Comparison of ENCODE assay signal across 18 cellular contexts in the genomic region with DNA sequence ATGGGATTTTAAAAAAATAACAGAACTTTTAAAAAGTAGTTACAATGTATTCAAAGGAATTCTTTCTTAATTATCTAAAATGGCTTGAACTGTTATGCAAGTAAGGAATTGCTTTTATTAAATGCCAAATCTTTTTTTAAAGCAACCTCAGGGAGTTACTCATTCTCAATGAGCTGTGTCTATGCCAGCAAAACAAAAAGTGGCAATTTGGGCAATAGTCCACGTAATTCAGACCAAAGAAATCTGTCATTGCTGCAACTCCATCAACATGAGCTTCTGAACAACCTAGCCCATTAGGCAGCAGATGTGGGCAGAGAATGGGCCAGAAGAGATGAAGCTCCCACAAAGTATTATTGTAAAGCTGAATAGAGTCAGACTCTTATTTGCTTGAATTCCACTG.
"Had no signal": no experiment of that assay in that cellular context is flagged by ENCODE, and none has a peak within 500 bp of the region (broad histone marks: within the 10 kb centered on the region; RNA-seq: fewer than 3 reads in every experiment).

No MANE protein-coding gene starts in this region.

- H3K36me3 ChIP-seq: heart left ventricle, left ventricle myocardium inferior, SJSA1, tibial artery had no signal

- H3K27me3 ChIP-seq: tibial artery had no signal

- H3K4me3 ChIP-seq: heart left ventricle, left ventricle myocardium inferior, SJSA1, tibial artery had no signal

- H3K9me3 ChIP-seq: heart left ventricle, left ventricle myocardium inferior, SJSA1, tibial artery had no signal

- H3K27ac ChIP-seq: heart left ventricle, left ventricle myocardium inferior, SJSA1, tibial artery had no signal

- DNase-seq: activated CD4-positive, alpha-beta T cell treated with anti-CD3 and anti-CD28 coated beads, Interleukin-2, amount 50 U/mL, for 48 hours; activated CD4-positive, CD25-positive, alpha-beta regulatory T cell treated with anti-CD3 and anti-CD28 coated beads, Interleukin-2, amount 50 U/mL, for 72 hours; activated gamma-delta T cell treated with Interleukin-2 at 50 U/mL for 16 hours; activated naive CD8-positive, alpha-beta T cell treated with anti-CD3 and anti-CD28 coated beads, Interleukin-2, amount 10 ng/mL, durations not matched to agents 7 days and 5 days; activated T-cell treated with anti-CD3 and anti-CD28 coated beads, Interleukin-2, amount 50 U/mL, for 48 hours; aorta; central memory CD4-positive, alpha-beta T cell; effector memory CD8-positive, alpha-beta T cell; foreskin melanocyte; heart left ventricle; islet precursor cell; left ventricle myocardium inferior; mesendoderm; nephron progenitor cell; stimulated activated CD4-positive, alpha-beta T cell treated with anti-CD3 and anti-CD28 coated beads, Interleukin-15, amount 100 ng/mL, for 24 hours; stimulated activated CD4-positive, alpha-beta T cell treated with anti-CD3 and anti-CD28 coated beads, Interleukin-4, amount 100 ng/mL, for 24 hours; tibial artery had no signal

- H3K4me1 ChIP-seq: heart left ventricle, left ventricle myocardium inferior, SJSA1, tibial artery had no signal
